In genomic region chr19:8525401-8525684, GRCh38 we compare ENCODE assay signal across 9 cellular contexts. TPM values are rescaled to one million over a fixed set of nuclear protein-coding genes. Genes with fewer than 3 reads are reported as not detected.
DNase-seq lines count a peak whose midpoint lies in the region; ATAC-seq and TF ChIP-seq lines count a peak whose summit lies in the region.
"Had no signal": no experiment of that assay in that cellular context is flagged by ENCODE, and none has a peak within 500 bp of the region (broad histone marks: within the 10 kb centered on the region; RNA-seq: fewer than 3 reads in every experiment).

No MANE protein-coding gene starts in this region.

- H3K4me1 ChIP-seq in SK-N-SH (ENCODE audit: control insufficient read depth in 1 of 2, insufficient read depth in 2 of 2, low read depth in 1 of 2, low read length in 1 of 2): peaks cover 0 to 7% of the 10 kb centered on the region in 2 experiments; a peak in 1 of 4 replicates
- H3K4me1 ChIP-seq in duodenal mucosa (ENCODE audit: control insufficient read depth in 1 of 2, insufficient read depth in 2 of 2, low read length in 2 of 2): peaks cover 12 to 16% of the 10 kb centered on the region in 2 donors
- H3K4me1 ChIP-seq in mucosa of descending colon (ENCODE audit: low read depth): peaks cover 3% of the 10 kb centered on the region

- intact Hi-C loops in mucosa of descending colon (cut with DNase I, micrococcal nuclease): no loop called here

- H3K27me3 ChIP-seq in SK-N-SH (ENCODE audit: insufficient read depth) (no peaks in the 10 kb centered on the region), duodenal mucosa (ENCODE audit: control insufficient read depth in 1 of 2, insufficient read depth in 2 of 2, low read length in 2 of 2) (no peaks in the 10 kb centered on the region)

- POLR2A ChIA-PET in SK-N-SH (lab: Yijun Ruan, JAX): interaction anchor here (1.0 to 2.6 kb wide), 3 partner anchors 12 to 112 kb away, joined by 3 to 18 read pairs (median 3); partner anchors contain the start of genes MARCHF2 and ZNF414

- H3K27ac Mint-ChIP-seq in type B pancreatic cell: no peak overlapping the region

- 0% methylated on average over 13 of the region's 15 CpGs for WGBS in SK-N-SH (ENCODE audit: low lambda C conversion rate)

- peaks cover 14% of the 10 kb centered on the region for H4K20me1 ChIP-seq in SK-N-SH (ENCODE audit: insufficient read depth)

- CTCF ChIA-PET in SK-N-SH (lab: Yijun Ruan, JAX): interaction anchor here (1.2 to 5.7 kb wide), 4 partner anchors 11 to 172 kb away, joined by 5 to 27 read pairs (median 7); partner anchors contain the start of gene ZNF414

- H3K4me3 Mint-ChIP-seq in type B pancreatic cell: no peak overlapping the region
- H3K4me3 Mint-ChIP-seq: naive B cell had no signal

- H3K4me1 Mint-ChIP-seq in type B pancreatic cell (ENCODE audit: unreplicated experiment): peaks cover 9% of the 10 kb centered on the region

- H3K9ac ChIP-seq in SK-N-SH: peak overlapping the region; percentile 43; the same call in 1 of the 2 replicates
- H3K9ac ChIP-seq in duodenal mucosa (ENCODE audit: low read depth in 1 of 2, low read length in 2 of 2): peak overlapping the region; percentile 72 to 79

- TF ChIP-seq CTCF in SK-N-SH (IDR thresholded peaks at IDR 0.05): peak; percentile 44
- peak; percentile 13 for TF ChIP-seq CTCF in mucosa of descending colon (IDR thresholded peaks at IDR 0.05)
- peak; percentile 72 for TF ChIP-seq CTCF in type B pancreatic cell (conservative IDR thresholded peaks at IDR 0.05)

- TF ChIP-seq EP300 in SK-N-SH (IDR thresholded peaks at IDR 0.05; ENCODE audit: borderline replicate concordance in 1 of 2, low read depth in 1 of 2, low read length in 1 of 2): no peak

- peak; percentile 26 for TF ChIP-seq RAD21 in SK-N-SH (IDR thresholded peaks at IDR 0.05; ENCODE audit: low read length)

- H3K27me3 Mint-ChIP-seq in type B pancreatic cell: no peaks in the 10 kb centered on the region
- H3K27me3 Mint-ChIP-seq: naive B cell had no signal

- H3F3A ChIP-seq in SK-N-SH (replicated peaks; ENCODE audit: insufficient read depth): peaks cover 3% of the 10 kb centered on the region

- no peaks in the 10 kb centered on the region for H3K9me3 Mint-ChIP-seq in type B pancreatic cell
- H3K9me3 Mint-ChIP-seq: naive B cell had no signal

- peak overlapping the region; percentile 46 to 63 for H3K4me3 ChIP-seq in SK-N-SH (ENCODE audit: low read depth in 2 of 2, low read length in 1 of 2)
- H3K4me3 ChIP-seq in duodenal mucosa (ENCODE audit: low read depth in 1 of 2, low read length in 2 of 2): peak overlapping the region; percentile 74 to 80
- no peak overlapping the region for H3K4me3 ChIP-seq in mucosa of descending colon

- peaks cover 15% of the 10 kb centered on the region for H3K36me3 Mint-ChIP-seq in type B pancreatic cell

- peak overlapping the region; percentile 85; the same call in 1 of the 2 replicates for H2AFZ ChIP-seq in SK-N-SH (ENCODE audit: low read depth)

- H3K27ac ChIP-seq in SK-N-SH (ENCODE audit: low read depth in 2 of 2, low read length in 1 of 2): peak overlapping the region; percentile 29 to 65
- H3K27ac ChIP-seq in duodenal mucosa (ENCODE audit: low read depth, low read length): no peak overlapping the region

- ATAC-seq in SK-N-SH treated with all-trans-retinoic acid at 6 μM for 48 hours (no peak; the same call in 2 of the 3 replicates), mucosa of descending colon (no peak), HG02763 (IDR thresholded peaks at IDR 0.05; ENCODE audit: unreplicated experiment) (no peak), GM18907 (IDR thresholded peaks at IDR 0.05; ENCODE audit: unreplicated experiment) (no peak)

- H3K9me3 ChIP-seq in SK-N-SH (no peaks in the 10 kb centered on the region), duodenal mucosa (ENCODE audit: control insufficient read depth in 1 of 2, low read length in 2 of 2) (no peaks in the 10 kb centered on the region), mucosa of descending colon (no peaks in the 10 kb centered on the region)

- no peak for DNase-seq in SK-N-SH
- no peak for DNase-seq in mucosa of descending colon
- no peak for DNase-seq in type B pancreatic cell (ENCODE audit: extremely low spot score, unreplicated experiment)
- DNase-seq in NCI-H2081 (lab: John Stamatoyannopoulos, UW): no peak
- DNase-seq: naive B cell had no signal

- peak overlapping the region; percentile 73 for H3K4me2 ChIP-seq in SK-N-SH

- peaks cover 3% of the 10 kb centered on the region; the same call in 1 of the 2 replicates for H3K79me2 ChIP-seq in SK-N-SH (ENCODE audit: insufficient read depth)

- H3K36me3 ChIP-seq in SK-N-SH (replicated peaks in 1 of 2; ENCODE audit: control insufficient read depth in 1 of 2, insufficient read depth in 2 of 2, low read length in 1 of 2) (no peaks in the 10 kb centered on the region), duodenal mucosa (ENCODE audit: control insufficient read depth in 1 of 2, insufficient read depth in 2 of 2, low read length in 2 of 2) (peaks cover 0 to 22% of the 10 kb centered on the region in 2 donors), mucosa of descending colon (ENCODE audit: low read depth) (peaks cover 6% of the 10 kb centered on the region)

- no peaks in the 10 kb centered on the region for H3K9me2 ChIP-seq in SK-N-SH

TF ChIP-seq in SK-N-SH, 30 proteins besides CTCF, POLR2A, EP300 and RAD21 (continues in another document):
- TF ChIP-seq MXI1 (IDR thresholded peaks at IDR 0.05; ENCODE audit: low read depth, low read length) (peak; percentile 71; the same call in 1 of the 2 replicates), POLR2AphosphoS5 (IDR thresholded peaks at IDR 0.05; ENCODE audit: low read depth, low read length) (peak; percentile 66), NRF1 (IDR thresholded peaks at IDR 0.05; ENCODE audit: low read depth, low read length) (peak; percentile 27; the same call in 1 of the 2 replicates), MEF2A (IDR thresholded peaks at IDR 0.05; ENCODE audit: borderline replicate concordance, low read depth) (no peak), MAX (IDR thresholded peaks at IDR 0.05; ENCODE audit: low read depth) (peak; percentile 36; the same call in 1 of the 2 replicates), CHD2 (IDR thresholded peaks at IDR 0.05; ENCODE audit: low read length, partially characterized antibody) (no peak), IRF3 (IDR thresholded peaks at IDR 0.05; ENCODE audit: low read depth, low read length) (no peak)

TF ChIP-seq in SK-N-SH treated with all-trans-retinoic acid at 6 μM for 48 hours, 23 proteins besides CTCF, POLR2A, EP300 and RAD21:
- TF ChIP-seq ZNF565 (CRISPR knock-in tag; conservative IDR thresholded peaks at IDR 0.05; ENCODE audit: low read depth): no peak
- no peak for TF ChIP-seq ZNF70 (CRISPR knock-in tag; IDR thresholded peaks at IDR 0.05)
- no peak for TF ChIP-seq ZFP30 (CRISPR knock-in tag; IDR thresholded peaks at IDR 0.05)
- TF ChIP-seq OSR1 (CRISPR knock-in tag; IDR thresholded peaks at IDR 0.05): no peak
- no peak for TF ChIP-seq PPARA (CRISPR knock-in tag; IDR thresholded peaks at IDR 0.05; ENCODE audit: borderline replicate concordance)
- no peak for TF ChIP-seq GLIS3 (CRISPR knock-in tag; IDR thresholded peaks at IDR 0.05)
- no peak for TF ChIP-seq TCF4 (CRISPR knock-in tag; IDR thresholded peaks at IDR 0.05; ENCODE audit: borderline replicate concordance)
- no peak for TF ChIP-seq ZFP3 (CRISPR knock-in tag; IDR thresholded peaks at IDR 0.05)
- TF ChIP-seq TSHZ2 (CRISPR knock-in tag; IDR thresholded peaks at IDR 0.05): no peak
- no peak for TF ChIP-seq ZNF8 (CRISPR knock-in tag; IDR thresholded peaks at IDR 0.05)
- no peak for TF ChIP-seq CSDC2 (CRISPR knock-in tag; IDR thresholded peaks at IDR 0.05)
- no peak for TF ChIP-seq ARNTL (CRISPR knock-in tag; IDR thresholded peaks at IDR 0.05; ENCODE audit: borderline replicate concordance, low read depth)
- no peak for TF ChIP-seq TOX (CRISPR knock-in tag; IDR thresholded peaks at IDR 0.05; ENCODE audit: borderline replicate concordance)
- TF ChIP-seq RARB (CRISPR knock-in tag; IDR thresholded peaks at IDR 0.05): no peak

RNA-seq across cellular contexts. Expression of gene ZNF414, which starts 11.4 kb away (rescaled TPM):
- 12.2 and 17.0 TPM in 2 replicates for polyA plus RNA-seq in SK-N-SH (2012; rRNA removed)
- polyA plus RNA-seq in SK-N-SH (2012; cell fraction: cytosol; rRNA removed): 9.5 and 16.5 TPM in 2 replicates
- polyA plus RNA-seq in SK-N-SH (2012; cell fraction: nucleus; rRNA removed): 50.0 and 82.9 TPM in 2 replicates
- 10 to 100 TPM; 22.2 to 22.7 (median 22.3) TPM for total RNA-seq in mucosa of descending colon
- total RNA-seq in type B pancreatic cell (ENCODE audit: low replicate concordance): 19.9 and 25.4 TPM in 2 replicates

RNA-seq across cellular contexts. Expression of gene PRAM1, which starts 22.9 kb away (rescaled TPM):
- polyA plus RNA-seq in SK-N-SH (2012; rRNA removed): 0.15 and 0.18 TPM in 2 replicates
- polyA plus RNA-seq in SK-N-SH (2012; cell fraction: cytosol; rRNA removed): 0.03 TPM in 1 of 2 replicates, not detected in the other
- polyA plus RNA-seq in SK-N-SH (2012; cell fraction: nucleus; rRNA removed): 1.4 and 1.6 TPM in 2 replicates
- total RNA-seq in mucosa of descending colon (1 to 10 TPM; 1.1 to 1.5 (median 1.2) TPM), type B pancreatic cell (ENCODE audit: low replicate concordance) (0.31 TPM in 2 replicates)

RNA-seq across cellular contexts. Expression of gene MYO1F, which starts 51.9 kb away (rescaled TPM):
- 0.24 and 0.51 TPM in 2 replicates for polyA plus RNA-seq in SK-N-SH (2012; rRNA removed)
- 0.14 and 0.21 TPM in 2 replicates for polyA plus RNA-seq in SK-N-SH (2012; cell fraction: cytosol; rRNA removed)
- 0.45 and 0.69 TPM in 2 replicates for polyA plus RNA-seq in SK-N-SH (2012; cell fraction: nucleus; rRNA removed)
- total RNA-seq in mucosa of descending colon: 10 to 100 TPM in 2 of 3 donors, 1 to 10 TPM in 1; 8.5 to 26.5 (median 21.0) TPM
- total RNA-seq in type B pancreatic cell (ENCODE audit: low replicate concordance): 0.14 and 0.64 TPM in 2 replicates

Comparison
In these comparisons a context has a peak if more than half of its experiments do, and no peak if none do; other contexts are left out.
1. CTCF ChIP-seq: peak in every context shown above with its lines; median percentile 72 in type B pancreatic cell; 44 in SK-N-SH; 13 in mucosa of descending colon.